ENCODE assay signal across 2 cellular contexts in genomic region chr10:86964847-86965190, GRCh38.
TF ChIP-seq lines count a peak whose summit lies in the region.

No MANE protein-coding gene starts in this region.

TF ChIP-seq in GM12891, 5 proteins besides CTCF, POLR2A, EP300 and RAD21:
- TF ChIP-seq TAF1 (IDR thresholded peaks at IDR 0.05; ENCODE audit: low read depth, low read length) (no peak), POLR2AphosphoS5 (IDR thresholded peaks at IDR 0.05; ENCODE audit: low read depth, low read length) (no peak), POU2F2 (IDR thresholded peaks at IDR 0.05; ENCODE audit: low read depth, low read length) (no peak), SPI1 (IDR thresholded peaks at IDR 0.05; ENCODE audit: low read depth, low read length) (no peak), PAX5 (IDR thresholded peaks at IDR 0.05; ENCODE audit: insufficient read depth, low read length, severe bottlenecking) (no peak)

TF ChIP-seq in H1, 55 proteins besides CTCF, POLR2A, EP300 and RAD21:
- TF ChIP-seq JUND (IDR thresholded peaks at IDR 0.05; ENCODE audit: low read length) (no peak), RXRA (IDR thresholded peaks at IDR 0.05; ENCODE audit: insufficient read depth, low read depth, low read length) (no peak), CHD7 (IDR thresholded peaks at IDR 0.05; ENCODE audit: insufficient replicate concordance, low read length) (no peak), MAFK (IDR thresholded peaks at IDR 0.05; ENCODE audit: low read depth, low read length) (no peak), CREB1 (IDR thresholded peaks at IDR 0.05) (no peak), TAF1 (IDR thresholded peaks at IDR 0.05; ENCODE audit: low read depth, low read length) (no peak)
TF ChIP-seq in H1: peak in this region for 0.
